ENCODE assay signal across 35 cellular contexts in genomic region chr17:61670691-61671090, GRCh38.
DNase-seq lines count a peak whose midpoint lies in the region; ATAC-seq, FAIRE-seq and TF ChIP-seq lines count a peak whose summit lies in the region.
"Had no signal": no experiment of that assay in that cellular context is flagged by ENCODE, and none has a peak within 500 bp of the region (broad histone marks: within the 10 kb centered on the region; RNA-seq: fewer than 3 reads in every experiment).

No MANE protein-coding gene starts in this region.

- DNase-seq in amniotic epithelial cell (ENCODE audit: low read depth) (peak; percentile 11), GM12878 (ENCODE audit: low read depth, low spot score) (no peak), K562 (ENCODE audit: extremely low read depth in 1 of 4, low spot score in 3 of 4) (no peak), urothelium cell line (ENCODE audit: low spot score) (no peak)
- DNase-seq: 8988T; ACHN; AML-193; BE2C; C1 segment of cervical spinal cord; Caco-2; Calu3; CD4-positive, alpha-beta memory T cell; CD4-positive, alpha-beta T cell; CD4-positive, CD25-positive, alpha-beta regulatory T cell; CD8-positive, alpha-beta memory T cell; CD8-positive, alpha-beta T cell; COR-L47; DMS 273 treated with DMSO at 0.1 percent for 48 hours; DMS153; DMS53; DMS79; DMS79 treated with DMSO at 0.1 percent for 48 hours; DND-41; EL had no signal

- no peak overlapping the region for H3K4me3 ChIP-seq in GM12878
- H3K4me3 ChIP-seq in K562: no peak overlapping the region
- H3K4me3 ChIP-seq: A549; BLaER1; BLaER1 treated with 17β-estradiol and CSF1 and Interleukin-3, amounts not matched to agents 10 nM and 100 nM had no signal

- H3K4me2 ChIP-seq in GM12878 (ENCODE audit: control insufficient read depth, insufficient read depth) (no peak overlapping the region), K562 (ENCODE audit: insufficient read depth, low read length) (no peak overlapping the region)
- H3K4me2 ChIP-seq: A549; BLaER1; BLaER1 treated with 17β-estradiol and CSF1 and Interleukin-3, amounts not matched to agents 10 nM and 100 nM had no signal

- intact Hi-C loops in GM12878 (cut with micrococcal nuclease; ENCODE audit: unreplicated experiment): no loop called here
- intact Hi-C loops in K562 (cut with micrococcal nuclease): no loop called here

- H3K4me1 ChIP-seq in GM12878 (ENCODE audit: control insufficient read depth, insufficient read depth, low read length) (no peaks in the 10 kb centered on the region; the same call in 1 of the 2 replicates), K562 (replicated peaks in 1 of 2; ENCODE audit: control insufficient read depth in 2 of 2, insufficient read depth in 2 of 2, low read length in 2 of 2) (no peaks in the 10 kb centered on the region)
- H3K4me1 ChIP-seq: A549; BE2C; BLaER1; BLaER1 treated with 17β-estradiol and CSF1 and Interleukin-3, amounts not matched to agents 10 nM and 100 nM; Caco-2 had no signal

- no peak for TF ChIP-seq EP300 in GM12878 (IDR thresholded peaks at IDR 0.05; ENCODE audit: borderline replicate concordance in 1 of 2, control insufficient read depth in 1 of 2, low read depth in 2 of 2, low read length in 2 of 2)
- TF ChIP-seq EP300 in K562 (IDR thresholded peaks at IDR 0.05; ENCODE audit: low read length): no peak

- ATAC-seq in GM12878 (no peak), K562 (no peak), GM18861 (IDR thresholded peaks at IDR 0.05; ENCODE audit: unreplicated experiment) (no peak), HG03565 (IDR thresholded peaks at IDR 0.05; ENCODE audit: unreplicated experiment) (no peak), GM19324 (IDR thresholded peaks at IDR 0.05; ENCODE audit: low FRiP score, unreplicated experiment) (no peak)
- ATAC-seq: A549; CD8-positive, alpha-beta T cell had no signal

- no peaks in the 10 kb centered on the region for H3K36me3 ChIP-seq in GM12878 (ENCODE audit: control insufficient read depth in 2 of 2, insufficient read depth in 2 of 2, low read length in 1 of 2)
- no peaks in the 10 kb centered on the region for H3K36me3 ChIP-seq in K562 (ENCODE audit: control insufficient read depth, insufficient read depth, low read length)
- H3K36me3 ChIP-seq: BE2C; BLaER1; BLaER1 treated with 17β-estradiol and CSF1 and Interleukin-3, amounts not matched to agents 10 nM and 100 nM had no signal

- CTCF ChIA-PET in GM12878 (lab: Yijun Ruan, JAX) (no interaction called here), K562 (lab: Yijun Ruan, JAX; ENCODE audit: low intra/inter-chr PET ratio) (no interaction called here)

- H2AFZ ChIP-seq in GM12878 (ENCODE audit: control insufficient read depth, low read depth, low read length) (no peak overlapping the region), K562 (ENCODE audit: low read depth, low read length) (no peak overlapping the region)

- in situ Hi-C loops in GM12878 (cut with MboI) (no loop called here), K562 (cut with MboI) (no loop called here)

- H4K20me1 ChIP-seq in GM12878 (ENCODE audit: control insufficient read depth, insufficient read depth): no peaks in the 10 kb centered on the region
- H4K20me1 ChIP-seq in K562 (replicated peaks; ENCODE audit: control insufficient read depth, insufficient read depth, low read length): no peaks in the 10 kb centered on the region
- H4K20me1 ChIP-seq: BLaER1; BLaER1 treated with 17β-estradiol and CSF1 and Interleukin-3, amounts not matched to agents 10 nM and 100 nM had no signal

- 87% methylated on average over 2 of the region's 2 CpGs for WGBS in GM12878 (ENCODE audit: insufficient coverage, insufficient replicate concordance, low lambda C conversion rate, missing lambda C conversion rate)
- 0% methylated on average over 2 of the region's 2 CpGs for WGBS in K562 (ENCODE audit: insufficient coverage, low coverage, missing lambda C conversion rate)

- RAD21 ChIA-PET in GM12878 (lab: Charles Lee; ENCODE audit: unreplicated experiment): no interaction called here

- H3K9ac ChIP-seq in GM12878 (ENCODE audit: control insufficient read depth, insufficient read depth, low read length): no peak overlapping the region
- H3K9ac ChIP-seq in K562 (ENCODE audit: insufficient read depth in 1 of 2, low read depth in 2 of 2, low read length in 2 of 2): no peak overlapping the region
- H3K9ac ChIP-seq: BLaER1; BLaER1 treated with 17β-estradiol and CSF1 and Interleukin-3, amounts not matched to agents 10 nM and 100 nM had no signal

- SMC1A ChIA-PET in GM12878 (lab: Charles Lee; ENCODE audit: uncharacterized antibody, unreplicated experiment): interaction anchor here (1.0 kb wide), 1 partner anchor 439 kb away, joined by 3 read pairs; no protein-coding TSS in a partner anchor

- H3K9me1 ChIP-seq in K562 (ENCODE audit: control insufficient read depth, insufficient read depth, low read length): no peaks in the 10 kb centered on the region

- no peaks in the 10 kb centered on the region for H3K79me2 ChIP-seq in GM12878 (ENCODE audit: control insufficient read depth, insufficient read depth, low read length)
- no peaks in the 10 kb centered on the region for H3K79me2 ChIP-seq in K562 (ENCODE audit: control insufficient read depth, insufficient read depth, low read length)

- H3K27ac ChIP-seq in GM12878 (ENCODE audit: control insufficient read depth, insufficient read depth) (no peak overlapping the region), K562 (ENCODE audit: extremely low read depth, low read depth, low read length) (no peak overlapping the region)
- H3K27ac ChIP-seq: 22Rv1; A549; BLaER1; BLaER1 treated with 17β-estradiol and CSF1 and Interleukin-3, amounts not matched to agents 10 nM and 100 nM; C4-2B had no signal

- TF ChIP-seq POLR2A in GM12878 (IDR thresholded peaks at IDR 0.05; ENCODE audit: low read depth, low read length) (no peak), K562 (conservative IDR thresholded peaks at IDR 0.05) (no peak)

- no peak for FAIRE-seq in GM12878 (lab: Jason Lieb, UNC)
- no peak for FAIRE-seq in K562 (lab: Jason Lieb, UNC)
- no peak for FAIRE-seq in urothelium cell line (lab: Jason Lieb, UNC)
- FAIRE-seq: A204.1, A549, D721Med had no signal

- H3K27me3 ChIP-seq in GM12878 (replicated peaks in 1 of 2; ENCODE audit: control insufficient read depth in 2 of 2, insufficient read depth in 2 of 2, low read length in 1 of 2): no peaks in the 10 kb centered on the region
- H3K27me3 ChIP-seq in K562 (ENCODE audit: control insufficient read depth in 2 of 2, insufficient read depth in 2 of 2, low read length in 2 of 2): peaks cover 0 to 4% of the 10 kb centered on the region in 2 experiments; a peak in 1 of 5 replicates
- H3K27me3 ChIP-seq: BE2C; BLaER1; BLaER1 treated with 17β-estradiol and CSF1 and Interleukin-3, amounts not matched to agents 10 nM and 100 nM had no signal

- POLR2A ChIA-PET in GM12878 (lab: Charles Lee) (no interaction called here), K562 (lab: Yijun Ruan, JAX) (interaction anchor here (0.6 kb wide), 1 partner anchor 1513 kb away, joined by 3 read pairs; no protein-coding TSS in a partner anchor)

- TF ChIP-seq RAD21 in GM12878 (IDR thresholded peaks at IDR 0.05; ENCODE audit: insufficient read depth, low read depth, low read length) (no peak), K562 (CRISPR knock-in tag; conservative IDR thresholded peaks at IDR 0.05 in 1 of 2, IDR thresholded peaks at IDR 0.05 in 1 of 2) (no peak)

- no peaks in the 10 kb centered on the region for H3K9me3 ChIP-seq in GM12878 (replicated peaks; ENCODE audit: control insufficient read depth, insufficient read depth, low read length)
- H3K9me3 ChIP-seq in K562 (replicated peaks; ENCODE audit: control insufficient read depth, insufficient read depth, low read depth, low read length): no peaks in the 10 kb centered on the region
- H3K9me3 ChIP-seq: A549; BE2C; BLaER1; BLaER1 treated with 17β-estradiol and CSF1 and Interleukin-3, amounts not matched to agents 10 nM and 100 nM; Caco-2 had no signal

- no TSS peak for BruUV-seq in GM12878 (replicated peaks; lab: Mats Ljungman, UMichigan)
- BruUV-seq in K562 (replicated peaks; lab: Mats Ljungman, UMichigan): no TSS peak

- TF ChIP-seq CTCF in GM12878 (IDR thresholded peaks at IDR 0.05 in 2 of 3, conservative IDR thresholded peaks at IDR 0.05 in 1 of 3; ENCODE audit: control insufficient read depth in 2 of 3, extremely low read depth in 1 of 3, insufficient read depth in 1 of 3, low read depth in 3 of 3, low read length in 3 of 3): no peak
- no peak for TF ChIP-seq CTCF in K562 (IDR thresholded peaks at IDR 0.05 in 2 of 3, conservative IDR thresholded peaks at IDR 0.05 in 1 of 3; ENCODE audit: insufficient read depth in 2 of 3, low read depth in 1 of 3, low read length in 3 of 3)
- TF ChIP-seq CTCF in subcutaneous adipose tissue (IDR thresholded peaks at IDR 0.05; ENCODE audit: low read depth): peak; percentile 60

TF ChIP-seq in GM12878, 131 proteins besides CTCF, POLR2A, EP300 and RAD21:
- TF ChIP-seq MEF2B (IDR thresholded peaks at IDR 0.05; ENCODE audit: partially characterized antibody, poor library complexity, severe bottlenecking): no peak
- TF ChIP-seq NFXL1 (IDR thresholded peaks at IDR 0.05; ENCODE audit: borderline replicate concordance): peak; percentile 45; the same call in 1 of the 2 replicates

TF ChIP-seq in K562, 482 proteins besides CTCF, POLR2A, EP300 and RAD21:
- TF ChIP-seq ZBTB11 (CRISPR knock-in tag; IDR thresholded peaks at IDR 0.05) (peak in 1 of 3 experiments; percentile 95; a peak in 2 of 6 replicates), EWSR1 (IDR thresholded peaks at IDR 0.05; ENCODE audit: borderline replicate concordance, low read depth, partially characterized antibody) (peak; percentile 91), SRSF3 (IDR thresholded peaks at IDR 0.05; ENCODE audit: insufficient read depth, low read length) (no peak)
